In the genomic region with DNA sequence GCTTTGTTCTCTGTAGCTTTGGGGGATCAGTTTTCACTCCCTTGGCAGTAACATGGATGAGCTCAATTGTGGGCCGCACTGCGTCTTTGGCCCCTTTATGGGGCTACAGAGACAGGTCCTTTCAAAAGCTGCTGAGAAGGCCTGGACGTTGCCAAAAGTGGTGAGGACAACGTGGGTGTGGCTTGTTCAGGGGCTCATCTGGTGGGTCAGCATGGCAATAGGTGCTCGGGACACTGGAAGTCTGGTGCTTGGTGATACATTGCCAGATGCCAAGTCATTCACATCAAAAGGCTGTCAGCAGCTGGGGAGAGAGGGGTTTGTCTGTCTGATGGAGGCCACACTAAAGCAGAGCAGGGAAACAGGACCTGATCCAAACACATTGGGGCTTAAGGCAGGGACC, we compare ENCODE assay signal across 24 cellular contexts.
"Had no signal": no experiment of that assay in that cellular context is flagged by ENCODE, and none has a peak within 500 bp of the region (broad histone marks: within the 10 kb centered on the region; RNA-seq: fewer than 3 reads in every experiment).

No MANE protein-coding gene starts in this region.

- H3K9me3 ChIP-seq: ascending aorta, esophagus muscularis mucosa, gastroesophageal sphincter had no signal

- H3K4me1 ChIP-seq: esophagus muscularis mucosa, foreskin keratinocyte, gastroesophageal sphincter had no signal

- H3K36me3 ChIP-seq: ascending aorta, esophagus muscularis mucosa, gastroesophageal sphincter had no signal

- H3K27me3 ChIP-seq: ascending aorta, esophagus muscularis mucosa, foreskin keratinocyte, gastroesophageal sphincter had no signal

- DNase-seq: activated CD4-positive, alpha-beta memory T cell treated with anti-CD3 and anti-CD28 coated beads for 36 hours; activated CD4-positive, alpha-beta T cell treated with anti-CD3 and anti-CD28 coated beads for 36 hours; activated CD4-positive, alpha-beta T cell treated with anti-CD3 and anti-CD28 coated beads, Interleukin-2, amount 10 ng/mL, durations not matched to agents 24 days and 14 days; activated CD4-positive, CD25-positive, alpha-beta regulatory T cell; activated CD4-positive, CD25-positive, alpha-beta regulatory T cell treated with anti-CD3 and anti-CD28 coated beads, Interleukin-2, amount 50 U/mL, for 72 hours; activated CD8-positive, alpha-beta memory T cell treated with anti-CD3 and anti-CD28 coated beads, Interleukin-2, amount 10 ng/mL, durations not matched to agents 7 days and 5 days; activated CD8-positive, alpha-beta memory T cell treated with anti-CD3 and anti-CD28 coated beads, Interleukin-2, amount 50 U/mL, for 4 hours; activated CD8-positive, alpha-beta T cell treated with anti-CD3 and anti-CD28 coated beads, Interleukin-2, amount 10 ng/mL, durations not matched to agents 7 days and 5 days; activated effector memory CD4-positive, alpha-beta T cell treated with anti-CD3 and anti-CD28 coated beads, Interleukin-2, amount 50 U/mL, for 16 hours; activated naive CD4-positive, alpha-beta T cell treated with anti-CD3 and anti-CD28 coated beads, Interleukin-2, amount 10 ng/mL, durations not matched to agents 7 days and 5 days; activated naive CD8-positive, alpha-beta T cell treated with anti-CD3 and anti-CD28 coated beads, Interleukin-2, amount 10 ng/mL, durations not matched to agents 7 days and 5 days; activated T-cell treated with anti-CD3 and anti-CD28 coated beads, Interleukin-2, amount 50 U/mL, for 1 hour; activated T-cell treated with anti-CD3 and anti-CD28 coated beads, Interleukin-2, amount 50 U/mL, for 48 hours; dorsolateral prefrontal cortex; effector CD4-positive, alpha-beta T cell; effector memory CD8-positive, alpha-beta T cell; erythroblast; foreskin keratinocyte; T-helper 2 cell had no signal

- H3K4me3 ChIP-seq: ascending aorta, coronary artery, dorsolateral prefrontal cortex, esophagus muscularis mucosa, gastroesophageal sphincter had no signal

- H3K27ac ChIP-seq: ascending aorta, coronary artery, dorsolateral prefrontal cortex, esophagus muscularis mucosa, foreskin keratinocyte, gastroesophageal sphincter had no signal

- ATAC-seq: activated CD4-positive, alpha-beta T cell treated with anti-CD3 and anti-CD28 coated beads for 36 hours; activated CD8-positive, alpha-beta memory T cell treated with anti-CD3 and anti-CD28 coated beads, Interleukin-2, amount 10 ng/mL, durations not matched to agents 7 days and 5 days; activated CD8-positive, alpha-beta T cell treated with anti-CD3 and anti-CD28 coated beads, Interleukin-2, amount 10 ng/mL, durations not matched to agents 7 days and 5 days; activated naive CD4-positive, alpha-beta T cell treated with anti-CD3 and anti-CD28 coated beads, Interleukin-2, amount 50 U/mL, for 72 hours; effector memory CD8-positive, alpha-beta T cell; foreskin keratinocyte; gastroesophageal sphincter had no signal
